Comparison of ENCODE assay signal across 8 cellular contexts in the genomic region with DNA sequence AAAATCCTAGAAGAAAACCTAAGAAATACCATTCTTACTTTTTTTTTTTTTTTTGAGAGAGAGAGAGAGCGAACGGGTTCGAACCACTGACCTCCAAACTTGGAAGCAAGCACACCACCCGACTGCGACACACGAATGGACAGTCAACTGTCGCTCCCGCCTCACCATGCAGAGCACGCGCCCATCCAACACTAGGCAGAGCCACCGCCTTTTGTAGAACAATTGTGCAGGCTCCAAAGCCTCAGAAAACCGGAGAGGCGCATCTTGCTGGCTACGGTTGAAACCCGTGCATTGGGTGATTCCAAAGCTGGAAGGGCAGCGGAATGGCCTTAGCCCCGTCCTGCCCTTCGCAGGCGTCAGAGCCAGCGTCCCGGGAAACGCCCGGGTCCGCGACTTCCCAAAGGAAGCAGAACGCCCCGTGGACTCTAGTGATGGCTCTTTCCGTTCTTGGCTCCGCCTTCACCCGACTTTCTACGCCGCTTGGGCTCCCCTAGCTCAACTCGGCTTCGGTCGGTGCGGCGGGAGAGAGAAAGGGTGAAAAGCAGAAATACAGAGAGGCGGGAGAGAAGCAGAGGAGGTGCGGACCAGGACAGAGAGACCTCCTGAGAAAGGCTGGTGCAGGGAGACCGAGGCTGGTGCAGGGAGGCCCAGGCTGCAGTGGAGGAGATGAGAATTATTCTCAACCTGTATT.
DNase-seq lines count a peak whose midpoint lies in the region; ATAC-seq, FAIRE-seq and TF ChIP-seq lines count a peak whose summit lies in the region.
"Had no signal": no experiment of that assay in that cellular context is flagged by ENCODE, and none has a peak within 500 bp of the region (broad histone marks: within the 10 kb centered on the region; RNA-seq: fewer than 3 reads in every experiment).

No MANE protein-coding gene starts in this region.

- TF ChIP-seq CTCF in D721Med (IDR thresholded peaks at IDR 0.05; ENCODE audit: insufficient read depth, missing control alignments) = no peak

- peaks cover 74% of the 10 kb centered on the region for H3K27me3 ChIP-seq in HUES6 (ENCODE audit: control insufficient read depth, insufficient read depth, low read length)

- no peaks in the 10 kb centered on the region for H3K9me3 ChIP-seq in HUES6 (ENCODE audit: control insufficient read depth, insufficient read depth, low read depth, low read length)
- H3K9me3 ChIP-seq: neutrophil had no signal

- peak overlapping the region; percentile 73 for H3K4me3 Mint-ChIP-seq in activated naive CD8-positive, alpha-beta T cell treated with anti-CD3 and anti-CD28 coated beads, Interleukin-2, amount 50 U/mL, for 24 hours
- H3K4me3 Mint-ChIP-seq in stimulated activated memory B cell treated with anti-CD40 and anti-IgM and Interleukin-4, amounts not matched to agents 10 μg/mL and 1 μg/mL and 100 μg/mL, for 72 hours = peak overlapping the region; percentile 83

- no peaks in the 10 kb centered on the region for H3K9me3 Mint-ChIP-seq in activated naive CD8-positive, alpha-beta T cell treated with anti-CD3 and anti-CD28 coated beads, Interleukin-2, amount 50 U/mL, for 24 hours
- H3K9me3 Mint-ChIP-seq in stimulated activated memory B cell treated with anti-CD40 and anti-IgM and Interleukin-4, amounts not matched to agents 10 μg/mL and 1 μg/mL and 100 μg/mL, for 72 hours = no peaks in the 10 kb centered on the region

- peak overlapping the region; percentile 61 for H3K4me3 ChIP-seq in HUES6 (ENCODE audit: low read depth, low read length)

- peak overlapping the region; percentile 71 for H3K27ac Mint-ChIP-seq in activated naive CD8-positive, alpha-beta T cell treated with anti-CD3 and anti-CD28 coated beads, Interleukin-2, amount 50 U/mL, for 24 hours
- peak overlapping the region; percentile 84 for H3K27ac Mint-ChIP-seq in stimulated activated memory B cell treated with anti-CD40 and anti-IgM and Interleukin-4, amounts not matched to agents 10 μg/mL and 1 μg/mL and 100 μg/mL, for 72 hours

- H3K27ac ChIP-seq in HUES6 (ENCODE audit: low read depth, low read length) = no peak overlapping the region
- H3K27ac ChIP-seq: neutrophil had no signal

- no peak for DNase-seq in activated naive CD8-positive, alpha-beta T cell treated with anti-CD3 and anti-CD28 coated beads, Interleukin-2, amount 50 U/mL, for 24 hours
- peak; percentile 67 for DNase-seq in islet precursor cell
- DNase-seq in inferior parietal cortex (ENCODE audit: extremely low spot score) = no peak
- no peak for DNase-seq in ureter (ENCODE audit: low spot score)
- DNase-seq in D721Med (ENCODE audit: insufficient read length, low spot score) = no peak

- no peaks in the 10 kb centered on the region for H3K36me3 Mint-ChIP-seq in activated naive CD8-positive, alpha-beta T cell treated with anti-CD3 and anti-CD28 coated beads, Interleukin-2, amount 50 U/mL, for 24 hours (ENCODE audit: low read depth)
- H3K36me3 Mint-ChIP-seq in stimulated activated memory B cell treated with anti-CD40 and anti-IgM and Interleukin-4, amounts not matched to agents 10 μg/mL and 1 μg/mL and 100 μg/mL, for 72 hours = no peaks in the 10 kb centered on the region

- FAIRE-seq in D721Med (lab: Jason Lieb, UNC) = no peak

- peaks cover 16% of the 10 kb centered on the region for H3K4me1 Mint-ChIP-seq in activated naive CD8-positive, alpha-beta T cell treated with anti-CD3 and anti-CD28 coated beads, Interleukin-2, amount 50 U/mL, for 24 hours
- H3K4me1 Mint-ChIP-seq in stimulated activated memory B cell treated with anti-CD40 and anti-IgM and Interleukin-4, amounts not matched to agents 10 μg/mL and 1 μg/mL and 100 μg/mL, for 72 hours = peaks cover 30% of the 10 kb centered on the region

- peak overlapping the region; percentile 41 for H3K9ac ChIP-seq in HUES6 (ENCODE audit: low read length)

- H3K4me1 ChIP-seq in HUES6 (ENCODE audit: control insufficient read depth, insufficient read depth, low read length) = no peaks in the 10 kb centered on the region

- peaks cover 71% of the 10 kb centered on the region for H3K27me3 Mint-ChIP-seq in activated naive CD8-positive, alpha-beta T cell treated with anti-CD3 and anti-CD28 coated beads, Interleukin-2, amount 50 U/mL, for 24 hours
- H3K27me3 Mint-ChIP-seq in stimulated activated memory B cell treated with anti-CD40 and anti-IgM and Interleukin-4, amounts not matched to agents 10 μg/mL and 1 μg/mL and 100 μg/mL, for 72 hours = peaks cover 39% of the 10 kb centered on the region

- no peaks in the 10 kb centered on the region for H3K36me3 ChIP-seq in HUES6 (ENCODE audit: control insufficient read depth, insufficient read depth, low read length)
- H3K36me3 ChIP-seq: neutrophil had no signal

- ATAC-seq in activated naive CD8-positive, alpha-beta T cell treated with anti-CD3 and anti-CD28 coated beads, Interleukin-2, amount 50 U/mL, for 24 hours = peak; percentile 50
- peak; percentile 86 for ATAC-seq in stimulated activated memory B cell treated with anti-CD40 and anti-IgM and Interleukin-4, amounts not matched to agents 10 μg/mL and 1 μg/mL and 100 μg/mL, for 72 hours
